Comparison of ENCODE assay signal across 13 cellular contexts in the genomic region with DNA sequence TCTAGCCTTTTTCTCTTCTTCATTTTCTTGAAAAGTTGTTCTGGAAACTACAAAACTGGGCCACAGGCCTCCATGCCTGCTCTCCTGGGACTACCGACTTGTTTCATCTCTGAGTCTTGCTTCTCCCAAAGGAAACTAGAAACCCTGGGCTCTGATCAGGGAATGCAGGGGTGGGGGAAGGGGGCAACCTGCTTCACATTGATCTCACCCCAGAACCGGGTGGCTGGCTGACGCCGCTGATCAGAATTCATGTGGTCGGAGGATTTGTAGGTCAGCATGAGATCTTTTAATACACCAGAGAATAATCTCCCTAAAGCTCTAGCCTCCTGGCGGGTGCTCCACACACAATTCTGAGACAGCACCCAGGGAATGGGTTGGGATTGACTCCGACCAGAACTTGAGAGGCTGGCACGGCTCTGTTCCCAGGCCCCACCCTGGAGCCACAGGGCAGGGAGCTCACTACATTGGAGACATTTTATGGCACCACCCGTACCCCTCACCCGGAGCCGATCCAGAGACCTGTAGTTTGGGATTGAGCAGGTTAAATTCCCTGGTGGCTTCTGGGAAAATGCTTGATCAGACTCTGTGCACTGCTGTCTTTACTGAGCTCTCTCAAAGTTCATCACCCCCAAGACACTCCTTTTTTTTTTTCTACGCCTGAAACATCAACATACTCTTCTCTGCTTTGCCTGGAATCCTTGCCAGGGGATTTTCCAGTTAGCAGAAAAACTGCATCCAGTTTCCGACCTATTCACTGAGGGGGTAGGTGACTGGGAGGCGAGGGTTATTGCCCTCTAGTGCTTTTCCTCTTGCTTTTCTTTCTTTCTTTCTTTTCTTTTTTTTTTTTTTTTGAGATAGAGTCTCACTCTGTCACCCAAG. TPM values are rescaled to one million over a fixed set of nuclear protein-coding genes. Genes with fewer than 3 reads are reported as not detected.
A peak's percentile ranks its signal among the peaks of the same experiment; 100 is the strongest.
DNase-seq lines count a peak whose midpoint lies in the region; ATAC-seq and TF ChIP-seq lines count a peak whose summit lies in the region.
"Had no signal": no experiment of that assay in that cellular context is flagged by ENCODE, and none has a peak within 500 bp of the region (broad histone marks: within the 10 kb centered on the region; RNA-seq: fewer than 3 reads in every experiment).

No MANE protein-coding gene starts in this region.

- H3K27me3 ChIP-seq in ascending aorta (no peaks in the 10 kb centered on the region), rectal smooth muscle tissue (ENCODE audit: control insufficient read depth, insufficient read depth, low read length) (no peaks in the 10 kb centered on the region)

- no peak overlapping the region for H3K9ac ChIP-seq in rectal smooth muscle tissue (ENCODE audit: low read length)

- H3K36me3 ChIP-seq in ascending aorta (no peaks in the 10 kb centered on the region), rectal smooth muscle tissue (ENCODE audit: control insufficient read depth, insufficient read depth, low read length) (no peaks in the 10 kb centered on the region)

- DNase-seq in AG09319 (ENCODE audit: extremely low read depth, low read depth) (peak; percentile 24), ascending aorta (ENCODE audit: low spot score in 2 of 2) (no peak), iris pigment epithelial cell (ENCODE audit: low read depth) (peak; percentile 76), KBM-7 (no peak), T-helper 9 cell (no peak)
- DNase-seq: foreskin melanocyte; HFFc6; stimulated activated CD4-positive, alpha-beta T cell treated with anti-CD3 and anti-CD28 coated beads, Interleukin-2, amount 100 ng/mL, for 24 hours; SW 1271 had no signal

- no peak overlapping the region for H3K4me3 ChIP-seq in ascending aorta
- H3K4me3 ChIP-seq in rectal smooth muscle tissue (ENCODE audit: low read length) = no peak overlapping the region

- ATAC-seq in HG03196 (IDR thresholded peaks at IDR 0.05; ENCODE audit: unreplicated experiment) (no peak), GM21381 (IDR thresholded peaks at IDR 0.05; ENCODE audit: unreplicated experiment) (no peak)

- peak overlapping the region; percentile 71 to 83 for H3K27ac ChIP-seq in ascending aorta
- peak overlapping the region; percentile 53 for H3K27ac ChIP-seq in rectal smooth muscle tissue (ENCODE audit: low read depth, low read length)

- no peaks in the 10 kb centered on the region for H3K9me3 ChIP-seq in ascending aorta

- in situ Hi-C loops in KBM-7 (cut with MboI; ENCODE audit: low pct_unique_long_range_greater_than_20kb, low sequenced_read_pairs) = no loop called here

- TF ChIP-seq CTCF in AG09319 (IDR thresholded peaks at IDR 0.05; ENCODE audit: low read depth, low read length) (no peak; the same call in 1 of the 2 replicates), ascending aorta (IDR thresholded peaks at IDR 0.05) (no peak)

- intact Hi-C loops in ascending aorta (cut with DNase I) = loop anchor here (2.0 kb wide), 1 partner anchor 24 kb away; no protein-coding TSS in a partner anchor

- H3K4me1 ChIP-seq in ascending aorta = peaks cover 6 to 17% of the 10 kb centered on the region in 2 donors
- peaks cover 19% of the 10 kb centered on the region for H3K4me1 ChIP-seq in rectal smooth muscle tissue (ENCODE audit: control insufficient read depth, insufficient read depth, low read length)

RNA-seq across cellular contexts. Expression of gene ARHGEF10L, which starts 12.2 kb away (rescaled TPM):
- total RNA-seq in ascending aorta = 177 TPM
- total RNA-seq: activated CD8-positive, alpha-beta memory T cell treated with anti-CD3 and anti-CD28 coated beads for 36 hours had no signal

Comparison
In these comparisons a context has a peak if more than half of its experiments do, and no peak if none do; other contexts are left out.
1. DNase-seq: peak in AG09319 (single experiment) and iris pigment epithelial cell (single experiment); none in ascending aorta (0 of 2), KBM-7 (single experiment) and T-helper 9 cell (single experiment).